Comparison of ENCODE assay signal across 9 cellular contexts in the genomic region with DNA sequence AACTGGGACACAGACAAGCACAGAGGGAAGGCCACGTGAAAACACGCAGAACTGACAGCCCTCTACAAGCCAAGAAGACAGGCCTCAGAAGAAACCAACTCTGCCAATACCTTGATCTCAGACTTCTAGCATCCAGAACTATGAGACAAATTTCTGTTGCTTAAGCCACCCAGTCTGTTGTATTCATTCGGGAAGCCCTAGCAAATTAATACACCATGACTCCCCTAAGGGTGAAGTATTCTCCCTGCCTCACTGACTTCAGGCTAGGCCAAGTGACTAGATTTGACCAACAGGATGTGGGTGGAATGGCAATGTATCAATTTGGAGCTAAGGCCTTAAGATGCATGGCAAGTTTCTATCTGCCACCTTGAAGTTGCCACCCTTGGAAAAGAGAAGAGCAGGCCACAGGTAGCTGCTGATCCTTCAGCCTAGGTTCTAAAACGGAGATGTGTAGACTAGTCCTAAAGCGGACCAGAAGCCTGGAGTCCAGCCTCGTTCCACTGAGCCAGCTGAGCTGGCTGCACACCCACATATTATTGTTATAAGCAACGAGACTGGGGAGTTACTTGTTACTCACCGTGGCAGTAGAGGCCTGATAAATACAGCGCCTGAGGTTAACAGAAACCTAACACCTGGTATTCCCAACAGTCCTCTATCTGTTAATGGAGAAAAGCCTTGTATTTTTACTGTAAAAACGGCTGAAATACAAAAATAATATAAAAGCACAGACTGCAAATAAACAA. TPM values are rescaled to one million over a fixed set of nuclear protein-coding genes. Genes with fewer than 3 reads are reported as not detected.
A peak's percentile ranks its signal among the peaks of the same experiment; 100 is the strongest.
DNase-seq lines count a peak whose midpoint lies in the region; TF ChIP-seq lines count a peak whose summit lies in the region.
"Had no signal": no experiment of that assay in that cellular context is flagged by ENCODE, and none has a peak within 500 bp of the region (broad histone marks: within the 10 kb centered on the region; RNA-seq: fewer than 3 reads in every experiment).

No MANE protein-coding gene starts in this region.

- no peak for TF ChIP-seq CTCF in VCaP (conservative IDR thresholded peaks at IDR 0.05)
- no peak for TF ChIP-seq CTCF in hepatocyte (IDR thresholded peaks at IDR 0.05; ENCODE audit: poor library complexity)

- H2AFZ ChIP-seq in hepatocyte: no peak overlapping the region

- H3K4me3 ChIP-seq in GM08714 (ENCODE audit: low read length): peak overlapping the region; percentile 19; the same call in 1 of the 2 replicates
- H3K4me3 ChIP-seq in hepatocyte: no peak overlapping the region
- no peak overlapping the region for H3K4me3 ChIP-seq in skeletal muscle tissue (ENCODE audit: low read length in 3 of 3)
- H3K4me3 ChIP-seq in MG63: no peak overlapping the region

- H3K9me2 ChIP-seq in hepatocyte (replicated peaks; ENCODE audit: insufficient read depth): no peaks in the 10 kb centered on the region

- H3K27ac ChIP-seq in VCaP (peak overlapping the region; percentile 98), hepatocyte (peak overlapping the region; percentile 74), skeletal muscle tissue (ENCODE audit: low read depth, low read length) (peak overlapping the region; percentile 87)

- H3K79me2 ChIP-seq in hepatocyte: peaks cover 86% of the 10 kb centered on the region

- H3K27me3 ChIP-seq in hepatocyte (no peaks in the 10 kb centered on the region), skeletal muscle tissue (ENCODE audit: control insufficient read depth in 3 of 3, insufficient read depth in 3 of 3, low read length in 3 of 3) (no peaks in the 10 kb centered on the region), MG63 (no peaks in the 10 kb centered on the region)

- H3K9me3 ChIP-seq in hepatocyte (ENCODE audit: low read depth) (no peaks in the 10 kb centered on the region), skeletal muscle tissue (ENCODE audit: control insufficient read depth in 3 of 3, low read length in 3 of 3) (no peaks in the 10 kb centered on the region), MG63 (no peaks in the 10 kb centered on the region)

- peak overlapping the region in 1 of 3 donors; percentile 46 for H3K9ac ChIP-seq in skeletal muscle tissue (ENCODE audit: low read depth in 1 of 3, low read length in 3 of 3)

- H3K4me1 ChIP-seq in hepatocyte (ENCODE audit: insufficient read depth): peaks cover 77% of the 10 kb centered on the region
- peaks cover 62 to 86% (median 65%) of the 10 kb centered on the region in 3 donors for H3K4me1 ChIP-seq in skeletal muscle tissue (ENCODE audit: control insufficient read depth in 3 of 3, insufficient read depth in 3 of 3, low read length in 3 of 3)

- H3K36me3 ChIP-seq in hepatocyte (replicated peaks; ENCODE audit: insufficient read depth, low read depth) (peaks cover 5% of the 10 kb centered on the region), skeletal muscle tissue (ENCODE audit: control insufficient read depth in 3 of 3, insufficient read depth in 3 of 3, low read length in 3 of 3) (peaks cover 13 to 25% (median 24%) of the 10 kb centered on the region in 3 donors), MG63 (peaks cover 22% of the 10 kb centered on the region)

- no peaks in the 10 kb centered on the region for H4K20me1 ChIP-seq in hepatocyte (ENCODE audit: insufficient read depth, poor library complexity, severe bottlenecking)

- WGBS in hepatocyte (ENCODE audit: low lambda C conversion rate, missing lambda C conversion rate): 78% methylated on average over 10 of the region's 10 CpGs

- peak overlapping the region; percentile 63 for H3K4me2 ChIP-seq in hepatocyte

- DNase-seq in hepatocyte (ENCODE audit: low spot score): no peak
- DNase-seq in epidermal melanocyte (ENCODE audit: insufficient read length, low spot score): no peak
- no peak for DNase-seq in T1000 (lab: John Stamatoyannopoulos, UW)
- no peak for DNase-seq in MG63
- DNase-seq in SHP77 (lab: John Stamatoyannopoulos, UW): no peak
- DNase-seq: stimulated activated CD4-positive, alpha-beta T cell treated with anti-CD3 and anti-CD28 coated beads, Interleukin-2, amount 100 ng/mL, for 48 hours had no signal

RNA-seq across cellular contexts. Expression of gene SCARB2, which starts 16.5 kb away (rescaled TPM):
- total RNA-seq in hepatocyte (244 and 246 TPM in 2 replicates), skeletal muscle tissue (125 TPM)
- 85.8 and 131 TPM in 2 replicates for polyA plus RNA-seq in hepatocyte
- total RNA-seq in MG63 (2014; rRNA removed; shearing (Covaris generic); ENCODE audit: low replicate concordance): 37.9 and 44.7 TPM in 2 replicates

RNA-seq across cellular contexts. Expression of gene NUP54, which starts 49.0 kb away (rescaled TPM):
- total RNA-seq in hepatocyte: 40.9 and 43.3 TPM in 2 replicates
- 20.6 and 31.1 TPM in 2 replicates for polyA plus RNA-seq in hepatocyte
- total RNA-seq in skeletal muscle tissue: 78.8 TPM
- 42.1 and 50.7 TPM in 2 replicates for total RNA-seq in MG63 (2014; rRNA removed; shearing (Covaris generic); ENCODE audit: low replicate concordance)

RNA-seq across cellular contexts. Expression of gene FAM47E, which starts 54.3 kb away (rescaled TPM):
- total RNA-seq in hepatocyte (5.9 and 9.3 TPM in 2 replicates), skeletal muscle tissue (0.52 TPM)
- polyA plus RNA-seq in hepatocyte: 8.9 and 11.1 TPM in 2 replicates
- total RNA-seq in MG63 (2014; rRNA removed; shearing (Covaris generic); ENCODE audit: low replicate concordance): 0.16 TPM in 1 of 2 replicates, not detected in the other
